ENCODE assay signal across 11 cellular contexts in the genomic region with DNA sequence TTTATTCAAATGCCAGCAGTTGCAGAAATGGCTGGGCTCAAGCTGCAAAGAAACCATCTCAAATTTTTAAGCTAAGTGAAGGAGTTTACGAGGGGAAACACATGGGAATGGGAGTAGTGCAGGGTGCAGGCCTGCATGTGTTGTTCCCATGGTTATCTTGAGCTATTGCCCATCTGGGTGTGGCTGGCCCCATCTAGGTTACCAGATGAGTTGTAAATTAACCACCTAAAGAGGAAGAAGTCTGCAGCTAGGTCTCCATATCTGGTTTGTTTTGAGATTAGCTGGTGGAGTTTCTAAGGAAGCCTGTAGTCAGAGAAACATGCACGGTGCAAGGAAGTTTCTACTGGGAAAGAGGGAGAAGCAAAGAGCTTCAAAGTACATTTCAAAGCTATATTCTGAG. TPM values are rescaled to one million over a fixed set of nuclear protein-coding genes. Genes with fewer than 3 reads are reported as not detected.
A peak's percentile ranks its signal among the peaks of the same experiment; 100 is the strongest.
DNase-seq lines count a peak whose midpoint lies in the region; ATAC-seq, FAIRE-seq and TF ChIP-seq lines count a peak whose summit lies in the region.
"Had no signal": no experiment of that assay in that cellular context is flagged by ENCODE, and none has a peak within 500 bp of the region (broad histone marks: within the 10 kb centered on the region; RNA-seq: fewer than 3 reads in every experiment).

No MANE protein-coding gene starts in this region.

- RAD21 ChIA-PET in HCT116 (lab: Charles Lee; ENCODE audit: low non-redundant PET in 1 of 2, low total read pairs in 2 of 2, uncharacterized antibody in 2 of 2, unreplicated experiment in 2 of 2), result no interaction called here

- no peak for TF ChIP-seq CTCF in HCT116 (IDR thresholded peaks at IDR 0.05 in 2 of 3, conservative IDR thresholded peaks at IDR 0.05 in 1 of 3; ENCODE audit: borderline replicate concordance in 1 of 3, insufficient read depth in 1 of 3, low read depth in 2 of 3, low read length in 2 of 3)

- no peak for TF ChIP-seq RAD21 in HCT116 (IDR thresholded peaks at IDR 0.05; ENCODE audit: low read depth)

- H3K27ac Mint-ChIP-seq in T-helper 2 cell treated with Interferon-gamma antibody and Interleukin-4, amounts not matched to agents 5 μg/mL and 100 μg/mL, for 36 hours, result no peak overlapping the region
- H3K27ac Mint-ChIP-seq: activated naive CD8-positive, alpha-beta T cell treated with anti-CD3 and anti-CD28 coated beads, Interleukin-2, amount 50 U/mL, for 24 hours had no signal

- ATAC-seq in GM18907 (IDR thresholded peaks at IDR 0.05; ENCODE audit: unreplicated experiment) (peak; percentile 99), HCT116 (peak; percentile 47), HG03442 (IDR thresholded peaks at IDR 0.05; ENCODE audit: unreplicated experiment) (peak; percentile 88), left lobe of liver (peak; percentile 84), HG03439 (IDR thresholded peaks at IDR 0.05; ENCODE audit: unreplicated experiment) (no peak)

- H3K27me3 Mint-ChIP-seq in T-helper 2 cell treated with Interferon-gamma antibody and Interleukin-4, amounts not matched to agents 5 μg/mL and 100 μg/mL, for 36 hours (ENCODE audit: low read depth), result no peaks in the 10 kb centered on the region

- H3K36me3 Mint-ChIP-seq in T-helper 2 cell treated with Interferon-gamma antibody and Interleukin-4, amounts not matched to agents 5 μg/mL and 100 μg/mL, for 36 hours (ENCODE audit: low read depth), result no peaks in the 10 kb centered on the region

- no peaks in the 10 kb centered on the region for H3K36me3 ChIP-seq in HCT116 (ENCODE audit: control insufficient read depth in 1 of 2, insufficient read depth in 2 of 2, low read length in 2 of 2)

- H3K79me2 ChIP-seq in HCT116 (ENCODE audit: insufficient read depth, low read length), result no peaks in the 10 kb centered on the region

- H2AFZ ChIP-seq in HCT116 (ENCODE audit: low read depth, low read length, poor library complexity, severe bottlenecking), result peak overlapping the region; percentile 88

- H3K4me1 Mint-ChIP-seq in T-helper 2 cell treated with Interferon-gamma antibody and Interleukin-4, amounts not matched to agents 5 μg/mL and 100 μg/mL, for 36 hours (ENCODE audit: low read depth), result no peaks in the 10 kb centered on the region
- H3K4me1 Mint-ChIP-seq: activated naive CD8-positive, alpha-beta T cell treated with anti-CD3 and anti-CD28 coated beads, Interleukin-2, amount 50 U/mL, for 24 hours had no signal

- CTCF ChIA-PET in HCT116 (lab: Charles Lee), result interaction anchor here (1.6 kb wide), 1 partner anchor 23 kb away, joined by 5 read pairs; a partner anchor contains a TSS

- BruUV-seq in HCT116 (replicated peaks; lab: Mats Ljungman, UMichigan), result no TSS peak

- no peak overlapping the region for H3K4me3 Mint-ChIP-seq in T-helper 2 cell treated with Interferon-gamma antibody and Interleukin-4, amounts not matched to agents 5 μg/mL and 100 μg/mL, for 36 hours
- H3K4me3 Mint-ChIP-seq: activated naive CD8-positive, alpha-beta T cell treated with anti-CD3 and anti-CD28 coated beads, Interleukin-2, amount 50 U/mL, for 24 hours had no signal

- H4K20me1 ChIP-seq in HCT116 (ENCODE audit: insufficient read depth), result no peaks in the 10 kb centered on the region

- no peak overlapping the region for H3K9ac ChIP-seq in HCT116 (ENCODE audit: low read length)

- H3K27ac ChIP-seq in HCT116 (ENCODE audit: low read depth, low read length), result no peak overlapping the region

- DNase-seq in HCT116 (ENCODE audit: low read depth, low spot score), result no peak
- DNase-seq in left lobe of liver (ENCODE audit: low spot score), result no peak
- no peak for DNase-seq in T-helper 2 cell treated with Interferon-gamma antibody and Interleukin-4, amounts not matched to agents 5 μg/mL and 100 μg/mL, for 36 hours (ENCODE audit: low spot score)
- no peak for DNase-seq in urothelium cell line (ENCODE audit: low spot score)
- DNase-seq in germinal center (ENCODE audit: low spot score), result no peak
- DNase-seq: activated CD4-positive, alpha-beta T cell treated with anti-CD3 and anti-CD28 coated beads for 4 hours; activated naive CD8-positive, alpha-beta T cell treated with anti-CD3 and anti-CD28 coated beads, Interleukin-2, amount 50 U/mL, for 24 hours; occipital lobe had no signal

- TF ChIP-seq POLR2A in HCT116 (IDR thresholded peaks at IDR 0.05; ENCODE audit: borderline replicate concordance, extremely low read depth, insufficient read depth, insufficient read length), result no peak

- intact Hi-C loops in HCT116 (cut with micrococcal nuclease), result no loop called here

- no peak overlapping the region for H3K4me3 ChIP-seq in HCT116 (replicated peaks in 1 of 2; ENCODE audit: low read depth in 1 of 2, low read length in 2 of 2)

- H3K9me2 ChIP-seq in HCT116 (ENCODE audit: insufficient read depth), result no peaks in the 10 kb centered on the region

- no peaks in the 10 kb centered on the region for H3K27me3 ChIP-seq in HCT116 (ENCODE audit: insufficient read depth, low read length)

- no peak for FAIRE-seq in urothelium cell line (lab: Jason Lieb, UNC)

- peaks cover 0 to 6% of the 10 kb centered on the region in 2 experiments; a peak in 2 of 4 replicates for H3K4me1 ChIP-seq in HCT116 (ENCODE audit: control insufficient read depth in 1 of 2, insufficient read depth in 2 of 2, low read length in 2 of 2)

- peak overlapping the region; percentile 37; the same call in 1 of the 2 replicates for H3K4me2 ChIP-seq in HCT116 (ENCODE audit: low read length)

- peaks cover 12% of the 10 kb centered on the region for H3K9me3 Mint-ChIP-seq in T-helper 2 cell treated with Interferon-gamma antibody and Interleukin-4, amounts not matched to agents 5 μg/mL and 100 μg/mL, for 36 hours

- H3K9me3 ChIP-seq in HCT116 (ENCODE audit: control insufficient read depth in 1 of 2, insufficient read depth in 1 of 2, low read depth in 1 of 2, low read length in 2 of 2), result no peaks in the 10 kb centered on the region

- POLR2A ChIA-PET in HCT116 (lab: Charles Lee), result interaction anchor here (1.2 kb wide), 1 partner anchor 10 kb away, joined by 4 read pairs; no protein-coding TSS in a partner anchor

TF ChIP-seq in HCT116, 20 proteins besides CTCF, POLR2A, EP300 and RAD21 (continues in another document):
- TF ChIP-seq EZH2phosphoT487 (IDR thresholded peaks at IDR 0.05; ENCODE audit: borderline replicate concordance) (no peak), EGR1 (IDR thresholded peaks at IDR 0.05; ENCODE audit: low read depth) (no peak), CEBPB (IDR thresholded peaks at IDR 0.05; ENCODE audit: low read depth) (no peak), ZFX (IDR thresholded peaks at IDR 0.05) (no peak), POLR2AphosphoS5 (IDR thresholded peaks at IDR 0.05; ENCODE audit: low read depth, low read length) (no peak), ELF1 (IDR thresholded peaks at IDR 0.05; ENCODE audit: borderline replicate concordance, low read depth) (no peak), ZNF274 (IDR thresholded peaks at IDR 0.05; ENCODE audit: low read depth, low read length) (no peak), SRF (IDR thresholded peaks at IDR 0.05; ENCODE audit: low read depth) (no peak)
- TF ChIP-seq, protein P1, sequence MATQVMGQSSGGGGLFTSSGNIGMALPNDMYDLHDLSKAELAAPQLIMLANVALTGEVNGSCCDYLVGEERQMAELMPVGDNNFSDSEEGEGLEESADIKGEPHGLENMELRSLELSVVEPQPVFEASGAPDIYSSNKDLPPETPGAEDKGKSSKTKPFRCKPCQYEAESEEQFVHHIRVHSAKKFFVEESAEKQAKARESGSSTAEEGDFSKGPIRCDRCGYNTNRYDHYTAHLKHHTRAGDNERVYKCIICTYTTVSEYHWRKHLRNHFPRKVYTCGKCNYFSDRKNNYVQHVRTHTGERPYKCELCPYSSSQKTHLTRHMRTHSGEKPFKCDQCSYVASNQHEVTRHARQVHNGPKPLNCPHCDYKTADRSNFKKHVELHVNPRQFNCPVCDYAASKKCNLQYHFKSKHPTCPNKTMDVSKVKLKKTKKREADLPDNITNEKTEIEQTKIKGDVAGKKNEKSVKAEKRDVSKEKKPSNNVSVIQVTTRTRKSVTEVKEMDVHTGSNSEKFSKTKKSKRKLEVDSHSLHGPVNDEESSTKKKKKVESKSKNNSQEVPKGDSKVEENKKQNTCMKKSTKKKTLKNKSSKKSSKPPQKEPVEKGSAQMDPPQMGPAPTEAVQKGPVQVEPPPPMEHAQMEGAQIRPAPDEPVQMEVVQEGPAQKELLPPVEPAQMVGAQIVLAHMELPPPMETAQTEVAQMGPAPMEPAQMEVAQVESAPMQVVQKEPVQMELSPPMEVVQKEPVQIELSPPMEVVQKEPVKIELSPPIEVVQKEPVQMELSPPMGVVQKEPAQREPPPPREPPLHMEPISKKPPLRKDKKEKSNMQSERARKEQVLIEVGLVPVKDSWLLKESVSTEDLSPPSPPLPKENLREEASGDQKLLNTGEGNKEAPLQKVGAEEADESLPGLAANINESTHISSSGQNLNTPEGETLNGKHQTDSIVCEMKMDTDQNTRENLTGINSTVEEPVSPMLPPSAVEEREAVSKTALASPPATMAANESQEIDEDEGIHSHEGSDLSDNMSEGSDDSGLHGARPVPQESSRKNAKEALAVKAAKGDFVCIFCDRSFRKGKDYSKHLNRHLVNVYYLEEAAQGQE (IDR thresholded peaks at IDR 0.05; ENCODE audit: low read depth), result no peak
- TF ChIP-seq, protein P2, sequence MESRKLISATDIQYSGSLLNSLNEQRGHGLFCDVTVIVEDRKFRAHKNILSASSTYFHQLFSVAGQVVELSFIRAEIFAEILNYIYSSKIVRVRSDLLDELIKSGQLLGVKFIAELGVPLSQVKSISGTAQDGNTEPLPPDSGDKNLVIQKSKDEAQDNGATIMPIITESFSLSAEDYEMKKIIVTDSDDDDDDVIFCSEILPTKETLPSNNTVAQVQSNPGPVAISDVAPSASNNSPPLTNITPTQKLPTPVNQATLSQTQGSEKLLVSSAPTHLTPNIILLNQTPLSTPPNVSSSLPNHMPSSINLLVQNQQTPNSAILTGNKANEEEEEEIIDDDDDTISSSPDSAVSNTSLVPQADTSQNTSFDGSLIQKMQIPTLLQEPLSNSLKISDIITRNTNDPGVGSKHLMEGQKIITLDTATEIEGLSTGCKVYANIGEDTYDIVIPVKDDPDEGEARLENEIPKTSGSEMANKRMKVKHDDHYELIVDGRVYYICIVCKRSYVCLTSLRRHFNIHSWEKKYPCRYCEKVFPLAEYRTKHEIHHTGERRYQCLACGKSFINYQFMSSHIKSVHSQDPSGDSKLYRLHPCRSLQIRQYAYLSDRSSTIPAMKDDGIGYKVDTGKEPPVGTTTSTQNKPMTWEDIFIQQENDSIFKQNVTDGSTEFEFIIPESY (IDR thresholded peaks at IDR 0.05; ENCODE audit: extremely low read depth, insufficient replicate concordance, low read length), result no peak

RNA-seq across cellular contexts. Expression of a gene that starts 23.3 kb away (rescaled TPM):
- total RNA-seq in HCT116 (2021; ENCODE audit: unreplicated experiment) (13.4 TPM), left lobe of liver (0.81 TPM)
- polyA plus RNA-seq in HCT116 (2012), result 2.7 and 4.9 TPM in 2 replicates

RNA-seq across cellular contexts. Expression of a gene that starts 34.0 kb away (rescaled TPM):
- 18.8 TPM for total RNA-seq in HCT116 (2021; ENCODE audit: unreplicated experiment)
- 8.4 and 15.2 TPM in 2 replicates for polyA plus RNA-seq in HCT116 (2012)
- total RNA-seq in left lobe of liver, result 5.5 TPM

RNA-seq across cellular contexts. Expression of a gene that starts 56.7 kb away (rescaled TPM):
- 4.1 TPM for total RNA-seq in HCT116 (2021; ENCODE audit: unreplicated experiment)
- 1.5 and 1.6 TPM in 2 replicates for polyA plus RNA-seq in HCT116 (2012)
- 1.7 TPM for total RNA-seq in left lobe of liver
